Comparison of ENCODE assay signal across 26 cellular contexts in the genomic region with DNA sequence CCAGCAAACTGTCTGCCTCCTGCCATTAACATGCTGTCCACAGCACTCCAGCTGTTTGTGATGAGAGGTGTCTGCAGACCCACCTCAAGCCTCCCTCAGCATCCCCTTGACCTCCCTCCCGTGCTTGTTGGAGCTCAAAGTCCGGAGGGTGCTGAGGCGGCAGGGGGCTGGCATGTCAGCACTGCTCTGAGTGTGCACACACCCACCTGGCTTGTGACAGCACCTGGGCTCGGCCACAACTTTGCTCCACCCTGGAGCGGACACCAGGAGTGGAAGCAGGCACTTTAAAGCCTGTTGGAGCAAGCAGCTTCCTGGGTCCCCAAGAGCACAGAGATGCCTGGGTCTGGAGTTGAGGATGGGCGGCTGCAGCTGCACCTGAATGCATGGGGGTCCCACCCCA. TPM values are rescaled to one million over a fixed set of nuclear protein-coding genes. Genes with fewer than 3 reads are reported as not detected.
DNase-seq lines count a peak whose midpoint lies in the region; ATAC-seq, FAIRE-seq and TF ChIP-seq lines count a peak whose summit lies in the region.
"Had no signal": no experiment of that assay in that cellular context is flagged by ENCODE, and none has a peak within 500 bp of the region (broad histone marks: within the 10 kb centered on the region; RNA-seq: fewer than 3 reads in every experiment).

No MANE protein-coding gene starts in this region.

- TF ChIP-seq CTCF in RWPE2 (IDR thresholded peaks at IDR 0.05; ENCODE audit: poor library complexity, severe bottlenecking) (no peak), HepG2 (CRISPR knock-in tag; IDR thresholded peaks at IDR 0.05) (no peak), sigmoid colon (IDR thresholded peaks at IDR 0.05) (no peak)

- TF ChIP-seq POLR2A in HepG2 (IDR thresholded peaks at IDR 0.05; ENCODE audit: insufficient read depth in 1 of 2, low read depth in 2 of 2, low read length in 2 of 2) (no peak), sigmoid colon (IDR thresholded peaks at IDR 0.05) (no peak)

- H3K27me3 ChIP-seq in RWPE2 (ENCODE audit: insufficient read depth, poor library complexity, severe bottlenecking) = peaks cover 6% of the 10 kb centered on the region
- no peaks in the 10 kb centered on the region for H3K27me3 ChIP-seq in HepG2 (ENCODE audit: control insufficient read depth in 1 of 2, insufficient read depth in 2 of 2, low read length in 2 of 2)
- no peaks in the 10 kb centered on the region for H3K27me3 ChIP-seq in sigmoid colon
- H3K27me3 ChIP-seq: BE2C; BLaER1 treated with 17β-estradiol and CSF1 and Interleukin-3, amounts not matched to agents 10 nM and 100 nM had no signal

- DNase-seq in RWPE2 (ENCODE audit: low spot score) (peak; percentile 54), HepG2 (ENCODE audit: low spot score) (no peak), mucosa of gallbladder (ENCODE audit: low spot score) (peak; percentile 36), sigmoid colon (peak; percentile 28), NCI-H146 (lab: John Stamatoyannopoulos, UW) (no peak)
- DNase-seq in NK-92 treated with Interleukin-12 subunit alpha and Interleukin-12 subunit beta, amount 100 ng/mL, for 24 hours (lab: John Stamatoyannopoulos, UW) = no peak
- DNase-seq: 8988T; ACHN; AML-193; BE2C; Calu3; CD4-positive, alpha-beta memory T cell; COR-L47; DMS53; DMS79 treated with DMSO at 0.1 percent for 48 hours; GM23248; H7; HCEC 1CT had no signal

- H3K27ac ChIP-seq in RWPE2 (ENCODE audit: poor library complexity, severe bottlenecking) (no peak overlapping the region), HepG2 (ENCODE audit: extremely low read length, insufficient read depth, low read length) (no peak overlapping the region), sigmoid colon (no peak overlapping the region)
- H3K27ac ChIP-seq: A549; BLaER1 treated with 17β-estradiol and CSF1 and Interleukin-3, amounts not matched to agents 10 nM and 100 nM; GM23248 had no signal

- WGBS in HepG2 (ENCODE audit: low lambda C conversion rate) = 27% methylated on average over 3 of the region's 6 CpGs
- WGBS in sigmoid colon, 2 donors = 35 to 63% methylated on average over 6 of the region's 6 CpGs

- no peaks in the 10 kb centered on the region for H4K20me1 ChIP-seq in HepG2 (ENCODE audit: insufficient read depth, low read length)
- H4K20me1 ChIP-seq: BLaER1 treated with 17β-estradiol and CSF1 and Interleukin-3, amounts not matched to agents 10 nM and 100 nM had no signal

- no peak for TF ChIP-seq EP300 in HepG2 (IDR thresholded peaks at IDR 0.05; ENCODE audit: low read depth in 2 of 2, low read length in 2 of 2)
- no peak for TF ChIP-seq EP300 in HepG2 (CRISPR knock-in tag; IDR thresholded peaks at IDR 0.05; ENCODE audit: borderline replicate concordance)
- no peak for TF ChIP-seq EP300 in sigmoid colon (IDR thresholded peaks at IDR 0.05)

- H3K9ac ChIP-seq in HepG2 (ENCODE audit: insufficient read depth, low read depth, low read length) = no peak overlapping the region
- H3K9ac ChIP-seq: BLaER1 treated with 17β-estradiol and CSF1 and Interleukin-3, amounts not matched to agents 10 nM and 100 nM; GM23248 had no signal

- H3K4me1 ChIP-seq in RWPE2 (ENCODE audit: insufficient read depth, poor library complexity, severe bottlenecking) (no peaks in the 10 kb centered on the region), HepG2 (ENCODE audit: insufficient read depth, low read length) (peaks cover 70% of the 10 kb centered on the region), sigmoid colon (no peaks in the 10 kb centered on the region)
- H3K4me1 ChIP-seq: BE2C had no signal

- FAIRE-seq in HepG2 (lab: Jason Lieb, UNC) = no peak
- FAIRE-seq: A549, GM12878, GM19239, H1 had no signal

- no peak overlapping the region for H2AFZ ChIP-seq in HepG2 (ENCODE audit: low read length)
- H2AFZ ChIP-seq: GM23248 had no signal

- H3K36me3 ChIP-seq in RWPE2 (ENCODE audit: low read depth) = no peaks in the 10 kb centered on the region
- no peaks in the 10 kb centered on the region for H3K36me3 ChIP-seq in HepG2 (replicated peaks in 1 of 2; ENCODE audit: control insufficient read depth in 1 of 2, insufficient read depth in 2 of 2, low read length in 2 of 2)
- H3K36me3 ChIP-seq in sigmoid colon = no peaks in the 10 kb centered on the region
- H3K36me3 ChIP-seq: BE2C; BLaER1 treated with 17β-estradiol and CSF1 and Interleukin-3, amounts not matched to agents 10 nM and 100 nM had no signal

- H3K9me3 ChIP-seq in RWPE2 (ENCODE audit: severe bottlenecking) = no peaks in the 10 kb centered on the region
- no peaks in the 10 kb centered on the region for H3K9me3 ChIP-seq in HepG2 (ENCODE audit: low read length)
- no peaks in the 10 kb centered on the region for H3K9me3 ChIP-seq in sigmoid colon
- H3K9me3 ChIP-seq: BE2C; BLaER1 treated with 17β-estradiol and CSF1 and Interleukin-3, amounts not matched to agents 10 nM and 100 nM had no signal

- CTCF ChIA-PET in HepG2 (lab: Yijun Ruan, JAX; ENCODE audit: low intra/inter-chr PET ratio, low total read pairs) = no interaction called here

- no peak for TF ChIP-seq RAD21 in HepG2 (CRISPR knock-in tag; IDR thresholded peaks at IDR 0.05)

- intact Hi-C loops in HepG2 (cut with micrococcal nuclease; ENCODE audit: unreplicated experiment) (no loop called here), sigmoid colon (cut with DNase I) (no loop called here)

- H3K4me2 ChIP-seq in HepG2 (ENCODE audit: low read depth, low read length) = peak overlapping the region; percentile 23; the same call in 1 of the 2 replicates
- H3K4me2 ChIP-seq: A549; BLaER1 treated with 17β-estradiol and CSF1 and Interleukin-3, amounts not matched to agents 10 nM and 100 nM had no signal

- in situ Hi-C loops in HepG2 (cut with HindIII; ENCODE audit: extremely low pct_ligation_motif_present, low pct_unique_long_range_greater_than_20kb) = no loop called here

- ATAC-seq in RWPE2 (ENCODE audit: low read depth) (no peak), HepG2 (peak; percentile 30), HG03457 (IDR thresholded peaks at IDR 0.05; ENCODE audit: unreplicated experiment) (no peak)
- ATAC-seq: A549, GM12878 had no signal

- POLR2A ChIA-PET in HepG2 (lab: Yijun Ruan, JAX) = interaction anchor here (0.7 to 1.4 kb wide), 2 partner anchors 8 to 34 kb away, joined by 3 read pairs; no protein-coding TSS in a partner anchor

- no TSS peak for BruUV-seq in HepG2 (replicated peaks; lab: Mats Ljungman, UMichigan)

- H3K79me2 ChIP-seq in HepG2 (ENCODE audit: insufficient read depth, low read length) = no peaks in the 10 kb centered on the region

- H3K4me3 ChIP-seq in RWPE2 (ENCODE audit: severe bottlenecking) = no peak overlapping the region
- no peak overlapping the region for H3K4me3 ChIP-seq in HepG2 (replicated peaks in 1 of 3; ENCODE audit: insufficient read depth in 1 of 3, low read depth in 2 of 3, low read length in 3 of 3)
- H3K4me3 ChIP-seq in sigmoid colon = no peak overlapping the region
- H3K4me3 ChIP-seq: A549; BLaER1 treated with 17β-estradiol and CSF1 and Interleukin-3, amounts not matched to agents 10 nM and 100 nM; GM12878; GM23248 had no signal

RNA-seq across cellular contexts. Expression of a gene that starts 20.9 kb away (rescaled TPM):
- total RNA-seq in HepG2 (2016; rRNA removed; fragmentation: Illumina TruSeq; extraction: Trizol) (433 and 825 TPM in 2 replicates), mucosa of gallbladder (101 TPM), sigmoid colon (100 to 1,000 TPM in 1 of 4 donors, 10 to 100 TPM in 3; 80.9 to 233 (median 97.9) TPM)
- 141 and 152 TPM in 2 replicates for total RNA-seq in HepG2 (2016; cell fraction: cytosol; rRNA removed; fragmentation: Illumina TruSeq; extraction: Trizol; ENCODE audit: low read depth)
- total RNA-seq in HepG2 (2016; cell fraction: insoluble cytoplasmic fraction; rRNA removed; fragmentation: Illumina TruSeq; extraction: Trizol) = 426 and 840 TPM in 2 replicates
- 232 and 248 TPM in 2 replicates for total RNA-seq in HepG2 (2016; cell fraction: membrane; rRNA removed; fragmentation: Illumina TruSeq; extraction: Trizol)
- 726 and 813 TPM in 2 replicates for total RNA-seq in HepG2 (2016; cell fraction: nucleus; rRNA removed; fragmentation: Illumina TruSeq; extraction: Trizol)
- polyA plus RNA-seq in HepG2 (2011; rRNA removed) (2,200 and 3,367 TPM in 2 replicates), sigmoid colon (10 to 100 TPM in 2 of 3 donors, 1 to 10 TPM in 1; 2.3 to 94.5 (median 59.5) TPM)
- polyA plus RNA-seq in HepG2 (2011; cell fraction: cytosol; rRNA removed) = 3,577 and 4,656 TPM in 2 replicates
- 1,545 and 2,325 TPM in 2 replicates for polyA plus RNA-seq in HepG2 (2011; cell fraction: nucleus; rRNA removed)
- polyA plus RNA-seq in HepG2 (2012) = 306 and 2,041 TPM in 2 replicates
- polyA plus RNA-seq in HepG2 (2016; cell fraction: cytosol; fragmentation: Illumina TruSeq; extraction: Trizol; ENCODE audit: low read depth) = 168 and 171 TPM in 2 replicates
- 463 and 467 TPM in 2 replicates for polyA plus RNA-seq in HepG2 (2016; cell fraction: insoluble cytoplasmic fraction; fragmentation: Illumina TruSeq; extraction: Trizol; ENCODE audit: low read depth)
- 216 and 234 TPM in 2 replicates for polyA plus RNA-seq in HepG2 (2016; cell fraction: membrane; fragmentation: Illumina TruSeq; extraction: Trizol; ENCODE audit: low read depth)
- polyA plus RNA-seq in HepG2 (2016; cell fraction: nucleus; fragmentation: Illumina TruSeq; extraction: Trizol; ENCODE audit: insufficient read depth, low read depth) = 1,122 and 1,162 TPM in 2 replicates
- 0.47 and 1,312 TPM in 2 replicates for polyA minus RNA-seq in HepG2 (2011; rRNA and poly(A)+ RNA removed; ENCODE audit: low replicate concordance)
- 680 and 1,323 TPM in 2 replicates for polyA minus RNA-seq in HepG2 (2011; cell fraction: cytosol; rRNA and poly(A)+ RNA removed)
- polyA minus RNA-seq in HepG2 (2011; cell fraction: nucleus; rRNA and poly(A)+ RNA removed) = 461 and 851 TPM in 2 replicates
- total RNA-seq: CD4-positive, alpha-beta memory T cell; Daoy; G401; H1; H7 had no signal
- polyA plus RNA-seq: CD4-positive, alpha-beta memory T cell; GM12878; H1 had no signal

RNA-seq across cellular contexts. Expression of a gene that starts 51.9 kb away (rescaled TPM):
- total RNA-seq in HepG2 (2016; rRNA removed; fragmentation: Illumina TruSeq; extraction: Trizol) = 237 and 498 TPM in 2 replicates
- 71.6 and 82.2 TPM in 2 replicates for total RNA-seq in HepG2 (2016; cell fraction: cytosol; rRNA removed; fragmentation: Illumina TruSeq; extraction: Trizol; ENCODE audit: low read depth)
- 219 and 507 TPM in 2 replicates for total RNA-seq in HepG2 (2016; cell fraction: insoluble cytoplasmic fraction; rRNA removed; fragmentation: Illumina TruSeq; extraction: Trizol)
- 187 and 205 TPM in 2 replicates for total RNA-seq in HepG2 (2016; cell fraction: membrane; rRNA removed; fragmentation: Illumina TruSeq; extraction: Trizol)
- 372 and 429 TPM in 2 replicates for total RNA-seq in HepG2 (2016; cell fraction: nucleus; rRNA removed; fragmentation: Illumina TruSeq; extraction: Trizol)
- 449 and 569 TPM in 2 replicates for polyA plus RNA-seq in HepG2 (2011; rRNA removed)
- 331 and 435 TPM in 2 replicates for polyA plus RNA-seq in HepG2 (2011; cell fraction: cytosol; rRNA removed)
- 165 and 220 TPM in 2 replicates for polyA plus RNA-seq in HepG2 (2011; cell fraction: nucleus; rRNA removed)
- 423 and 569 TPM in 2 replicates for polyA plus RNA-seq in HepG2 (2012)
- polyA plus RNA-seq in HepG2 (2016; cell fraction: cytosol; fragmentation: Illumina TruSeq; extraction: Trizol; ENCODE audit: low read depth) = 81.2 and 88.3 TPM in 2 replicates
- 241 and 254 TPM in 2 replicates for polyA plus RNA-seq in HepG2 (2016; cell fraction: insoluble cytoplasmic fraction; fragmentation: Illumina TruSeq; extraction: Trizol; ENCODE audit: low read depth)
- 159 and 171 TPM in 2 replicates for polyA plus RNA-seq in HepG2 (2016; cell fraction: membrane; fragmentation: Illumina TruSeq; extraction: Trizol; ENCODE audit: low read depth)
- 573 and 590 TPM in 2 replicates for polyA plus RNA-seq in HepG2 (2016; cell fraction: nucleus; fragmentation: Illumina TruSeq; extraction: Trizol; ENCODE audit: insufficient read depth, low read depth)
- 0.30 and 414 TPM in 2 replicates for polyA minus RNA-seq in HepG2 (2011; rRNA and poly(A)+ RNA removed; ENCODE audit: low replicate concordance)
- polyA minus RNA-seq in HepG2 (2011; cell fraction: cytosol; rRNA and poly(A)+ RNA removed) = 176 and 231 TPM in 2 replicates
- 87.0 and 105 TPM in 2 replicates for polyA minus RNA-seq in HepG2 (2011; cell fraction: nucleus; rRNA and poly(A)+ RNA removed)
- total RNA-seq in mucosa of gallbladder = 655 TPM
- total RNA-seq in sigmoid colon = 1 to 10 TPM; 1.4 to 9.3 (median 3.3) TPM
- polyA plus RNA-seq in sigmoid colon = 1 to 10 TPM in 1 of 3 donors, under 1 TPM in 1, not detected in 1; 0.69 to 4.5 TPM
- total RNA-seq: CD4-positive, alpha-beta memory T cell; G401; GM23248 had no signal
- polyA plus RNA-seq: CD4-positive, alpha-beta memory T cell; GM12878; GM23248 had no signal

Comparison
In these comparisons a context has a peak if more than half of its experiments do, and no peak if none do; other contexts are left out.
1. DNase-seq: peak in RWPE2 (single experiment), mucosa of gallbladder (single experiment) and sigmoid colon (single experiment); none in HepG2 (single experiment), NCI-H146 (single experiment) and NK-92 treated with Interleukin-12 subunit alpha and Interleukin-12 subunit beta, amount 100 ng/mL, for 24 hours (single experiment).
2. RNA of a gene that starts 51.9 kb away (total RNA-seq): 655 TPM in mucosa of gallbladder (single experiment) and 71.6 to 507 TPM in HepG2; 1.4 to 9.3 TPM in sigmoid colon; every median in the first group is over 4 times any median in the second.